23 cellular contexts compared by ENCODE assay signal in the genomic region with DNA sequence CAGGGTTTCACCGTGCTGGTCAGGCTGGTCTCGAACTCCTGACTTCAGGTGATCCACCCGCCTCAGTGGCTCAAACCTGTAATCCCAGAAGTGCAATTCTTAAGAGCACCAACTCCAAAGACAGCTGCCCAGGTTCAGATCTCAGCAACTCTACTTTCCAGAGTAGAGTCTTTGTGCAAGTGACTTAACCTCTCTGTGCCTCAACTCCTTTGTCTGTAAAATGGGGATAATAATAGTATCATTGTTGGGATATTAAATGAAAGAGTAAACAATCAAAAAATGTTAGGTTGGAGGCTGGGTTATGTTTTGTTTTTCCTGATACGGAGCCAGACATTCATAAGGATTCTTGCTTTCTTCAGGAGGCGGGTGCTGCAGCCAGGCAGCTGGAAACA. TPM values are rescaled to one million over a fixed set of nuclear protein-coding genes. Genes with fewer than 3 reads are reported as not detected.
DNase-seq lines count a peak whose midpoint lies in the region; ATAC-seq, FAIRE-seq and TF ChIP-seq lines count a peak whose summit lies in the region.
"Had no signal": no experiment of that assay in that cellular context is flagged by ENCODE, and none has a peak within 500 bp of the region (broad histone marks: within the 10 kb centered on the region; RNA-seq: fewer than 3 reads in every experiment).

No MANE protein-coding gene starts in this region.

- H3K9me2 ChIP-seq in HCT116 (ENCODE audit: insufficient read depth) (no peaks in the 10 kb centered on the region), hepatocyte (replicated peaks; ENCODE audit: insufficient read depth) (no peaks in the 10 kb centered on the region)

- H3K9me3 ChIP-seq in A549 (no peaks in the 10 kb centered on the region), HCT116 (ENCODE audit: control insufficient read depth in 1 of 2, insufficient read depth in 1 of 2, low read depth in 1 of 2, low read length in 2 of 2) (no peaks in the 10 kb centered on the region), K562 (replicated peaks; ENCODE audit: control insufficient read depth, insufficient read depth, low read depth, low read length) (no peaks in the 10 kb centered on the region), hepatocyte (ENCODE audit: low read depth) (no peaks in the 10 kb centered on the region), stomach (no peaks in the 10 kb centered on the region)
- H3K9me3 ChIP-seq: BLaER1, lower lobe of right lung, upper lobe of right lung had no signal

- CTCF ChIA-PET in A549 (lab: Yijun Ruan, JAX), result interaction anchor here (1.2 to 2.5 kb wide), 4 partner anchors 9 to 50 kb away, joined by 3 to 14 read pairs (median 6); no protein-coding TSS in a partner anchor
- CTCF ChIA-PET in HCT116 (lab: Charles Lee), result no interaction called here
- CTCF ChIA-PET in K562 (lab: Yijun Ruan, JAX; ENCODE audit: low intra/inter-chr PET ratio), result no interaction called here

- peak overlapping the region; percentile 68 for H3K4me2 ChIP-seq in A549
- peak overlapping the region; percentile 74 for H3K4me2 ChIP-seq in HCT116 (ENCODE audit: low read length)
- no peak overlapping the region; the same call in 1 of the 2 replicates for H3K4me2 ChIP-seq in K562 (ENCODE audit: insufficient read depth, low read length)
- H3K4me2 ChIP-seq in hepatocyte, result peak overlapping the region; percentile 25
- H3K4me2 ChIP-seq: BLaER1 had no signal

- TF ChIP-seq CTCF in A549 (IDR thresholded peaks at IDR 0.05) (no peak), HCT116 (IDR thresholded peaks at IDR 0.05 in 2 of 3, conservative IDR thresholded peaks at IDR 0.05 in 1 of 3; ENCODE audit: borderline replicate concordance in 1 of 3, insufficient read depth in 1 of 3, low read depth in 2 of 3, low read length in 2 of 3) (no peak), K562 (IDR thresholded peaks at IDR 0.05 in 2 of 3, conservative IDR thresholded peaks at IDR 0.05 in 1 of 3; ENCODE audit: insufficient read depth in 2 of 3, low read depth in 1 of 3, low read length in 3 of 3) (no peak), hepatocyte (IDR thresholded peaks at IDR 0.05; ENCODE audit: poor library complexity) (no peak), foreskin keratinocyte (conservative IDR thresholded peaks at IDR 0.05) (no peak), stomach (IDR thresholded peaks at IDR 0.05) (no peak)

- H3K36me3 ChIP-seq in HCT116 (ENCODE audit: control insufficient read depth in 1 of 2, insufficient read depth in 2 of 2, low read length in 2 of 2) (no peaks in the 10 kb centered on the region), K562 (ENCODE audit: control insufficient read depth, insufficient read depth, low read length) (no peaks in the 10 kb centered on the region), hepatocyte (replicated peaks; ENCODE audit: insufficient read depth, low read depth) (no peaks in the 10 kb centered on the region), stomach (no peaks in the 10 kb centered on the region)
- H3K36me3 ChIP-seq: BLaER1, lower lobe of right lung, upper lobe of right lung had no signal

- 52% methylated on average over 5 of the region's 5 CpGs for WGBS in A549 (ENCODE audit: missing lambda C conversion rate)
- WGBS in K562 (ENCODE audit: insufficient coverage, low coverage, missing lambda C conversion rate), result 69% methylated on average over 5 of the region's 5 CpGs
- WGBS in hepatocyte (ENCODE audit: low lambda C conversion rate, missing lambda C conversion rate), result 88% methylated on average over 5 of the region's 5 CpGs
- 67 to 86% (median 72%) methylated on average over 5 of the region's 5 CpGs for WGBS in stomach, 5 donors

- FAIRE-seq in A549 (lab: Jason Lieb, UNC) (no peak), K562 (lab: Jason Lieb, UNC) (no peak), H54 (lab: Jason Lieb, UNC) (no peak)

- H3K9ac ChIP-seq in HCT116 (ENCODE audit: low read length) (peak overlapping the region; percentile 4), K562 (ENCODE audit: insufficient read depth in 1 of 2, low read depth in 2 of 2, low read length in 2 of 2) (no peak overlapping the region)
- H3K9ac ChIP-seq: BLaER1 had no signal

- no peak for TF ChIP-seq RAD21 in A549 (conservative IDR thresholded peaks at IDR 0.05 in 1 of 2, IDR thresholded peaks at IDR 0.05 in 1 of 2)
- TF ChIP-seq RAD21 in HCT116 (IDR thresholded peaks at IDR 0.05; ENCODE audit: low read depth), result no peak
- TF ChIP-seq RAD21 in K562 (CRISPR knock-in tag; conservative IDR thresholded peaks at IDR 0.05 in 1 of 2, IDR thresholded peaks at IDR 0.05 in 1 of 2), result no peak

- POLR2A ChIA-PET in A549 (lab: Yijun Ruan, JAX) (no interaction called here), HCT116 (lab: Charles Lee) (no interaction called here), K562 (lab: Yijun Ruan, JAX) (interaction anchor here (0.7 to 1.6 kb wide), 2 partner anchors 9 to 19 kb away, joined by 3 to 7 read pairs; no protein-coding TSS in a partner anchor)

- H2AFZ ChIP-seq in HCT116 (ENCODE audit: low read depth, low read length, poor library complexity, severe bottlenecking) (peak overlapping the region; percentile 30), K562 (ENCODE audit: low read depth, low read length) (no peak overlapping the region), hepatocyte (no peak overlapping the region)

- no peaks in the 10 kb centered on the region for H3K27me3 ChIP-seq in HCT116 (ENCODE audit: insufficient read depth, low read length)
- H3K27me3 ChIP-seq in K562 (ENCODE audit: control insufficient read depth in 2 of 2, insufficient read depth in 2 of 2, low read length in 2 of 2), result peaks cover 0 to 39% of the 10 kb centered on the region in 2 experiments; a peak in 3 of 5 replicates
- H3K27me3 ChIP-seq in hepatocyte, result no peaks in the 10 kb centered on the region
- no peaks in the 10 kb centered on the region for H3K27me3 ChIP-seq in foreskin keratinocyte
- H3K27me3 ChIP-seq in stomach, result no peaks in the 10 kb centered on the region
- H3K27me3 ChIP-seq: BLaER1, upper lobe of right lung had no signal

- TF ChIP-seq EP300 in A549 (IDR thresholded peaks at IDR 0.05) (no peak), K562 (IDR thresholded peaks at IDR 0.05; ENCODE audit: low read length) (no peak), stomach (IDR thresholded peaks at IDR 0.05) (no peak)

- H4K20me1 ChIP-seq in HCT116 (ENCODE audit: insufficient read depth) (no peaks in the 10 kb centered on the region), K562 (replicated peaks; ENCODE audit: control insufficient read depth, insufficient read depth, low read length) (peaks cover 21% of the 10 kb centered on the region), hepatocyte (ENCODE audit: insufficient read depth, poor library complexity, severe bottlenecking) (no peaks in the 10 kb centered on the region)
- H4K20me1 ChIP-seq: BLaER1 had no signal

- BruUV-seq in HCT116 (replicated peaks; lab: Mats Ljungman, UMichigan) (no TSS peak), K562 (replicated peaks; lab: Mats Ljungman, UMichigan) (no TSS peak)

- TF ChIP-seq POLR2A in A549 (IDR thresholded peaks at IDR 0.05; ENCODE audit: low read length) (no peak), HCT116 (IDR thresholded peaks at IDR 0.05; ENCODE audit: borderline replicate concordance, extremely low read depth, insufficient read depth, insufficient read length) (no peak), K562 (conservative IDR thresholded peaks at IDR 0.05) (no peak), stomach (IDR thresholded peaks at IDR 0.05) (no peak), H54 (IDR thresholded peaks at IDR 0.05; ENCODE audit: low read depth, low read length) (no peak)

- no peak for DNase-seq in A549 (ENCODE audit: low read depth in 1 of 2, low spot score in 1 of 2)
- DNase-seq in HCT116 (ENCODE audit: low read depth, low spot score), result no peak
- DNase-seq in K562 (ENCODE audit: extremely low read depth in 1 of 4, low spot score in 3 of 4), result no peak
- DNase-seq in hepatocyte (ENCODE audit: low spot score), result no peak
- DNase-seq in foreskin keratinocyte, result no peak
- no peak for DNase-seq in DMS 273 treated with DMSO at 0.1 percent for 48 hours (lab: John Stamatoyannopoulos, UW)
- DNase-seq in stomach, result no peak
- no peak for DNase-seq in H54 (ENCODE audit: insufficient read length, low spot score)
- DNase-seq: activated B cell treated with CpG ODN at 0.5 μM for 24 hours; activated naive CD4-positive, alpha-beta T cell treated with anti-CD3 and anti-CD28 coated beads, Interleukin-2, amount 10 ng/mL, durations not matched to agents 7 days and 5 days; Karpas-422; MV-4-11; NCI-H446; SHP77 treated with DMSO at 0.1 percent for 48 hours; stimulated activated CD4-positive, alpha-beta T cell treated with anti-CD3 and anti-CD28 coated beads, Interleukin-2, amount 100 ng/mL, for 48 hours had no signal

- RAD21 ChIA-PET in HCT116 (lab: Charles Lee; ENCODE audit: low non-redundant PET in 1 of 2, low total read pairs in 2 of 2, uncharacterized antibody in 2 of 2, unreplicated experiment in 2 of 2), result no interaction called here

- H3K4me1 ChIP-seq in A549 (peaks cover 25% of the 10 kb centered on the region), HCT116 (ENCODE audit: control insufficient read depth in 1 of 2, insufficient read depth in 2 of 2, low read length in 2 of 2) (peaks cover 17 to 32% of the 10 kb centered on the region in 2 experiments), K562 (replicated peaks in 1 of 2; ENCODE audit: control insufficient read depth in 2 of 2, insufficient read depth in 2 of 2, low read length in 2 of 2) (peaks cover 12 to 17% of the 10 kb centered on the region in 2 experiments), hepatocyte (ENCODE audit: insufficient read depth) (peaks cover 14% of the 10 kb centered on the region), foreskin keratinocyte (peaks cover 6% of the 10 kb centered on the region), stomach (peaks cover 0 to 8% (median 6%) of the 10 kb centered on the region in 4 donors)
- H3K4me1 ChIP-seq: BLaER1, lower lobe of right lung had no signal

- in situ Hi-C loops in K562 (cut with MboI), result no loop called here

- H3K9me1 ChIP-seq in K562 (ENCODE audit: control insufficient read depth, insufficient read depth, low read length), result no peaks in the 10 kb centered on the region

- ATAC-seq in A549 (no peak), HCT116 (0 out of 2 replicates have a peak, but pooled peaks have one; percentile 1), K562 (no peak), foreskin keratinocyte (no peak)

- peak overlapping the region; percentile 65 to 87 for H3K27ac ChIP-seq in A549
- H3K27ac ChIP-seq in HCT116 (ENCODE audit: low read depth, low read length), result peak overlapping the region; percentile 40; the same call in 1 of the 2 replicates
- no peak overlapping the region for H3K27ac ChIP-seq in K562 (ENCODE audit: extremely low read depth, low read depth, low read length)
- H3K27ac ChIP-seq in hepatocyte, result peak overlapping the region; percentile 27
- H3K27ac ChIP-seq in foreskin keratinocyte, result no peak overlapping the region
- no peak overlapping the region for H3K27ac ChIP-seq in stomach
- H3K27ac ChIP-seq: BLaER1 had no signal

- H3K4me3 ChIP-seq in A549, result no peak overlapping the region
- peak overlapping the region in 1 of 2 experiments; percentile 42; a peak in 2 of 4 replicates for H3K4me3 ChIP-seq in HCT116 (replicated peaks in 1 of 2; ENCODE audit: low read depth in 1 of 2, low read length in 2 of 2)
- no peak overlapping the region for H3K4me3 ChIP-seq in K562
- H3K4me3 ChIP-seq in hepatocyte, result no peak overlapping the region
- H3K4me3 ChIP-seq in stomach, result no peak overlapping the region
- H3K4me3 ChIP-seq: BLaER1, lower lobe of right lung, upper lobe of right lung had no signal

- intact Hi-C loops in HCT116 (cut with micrococcal nuclease) (no loop called here), K562 (cut with micrococcal nuclease) (loop anchor here (5.0 kb wide), 1 partner anchor 43 kb away; the partner anchor contains the start of gene FOXI1), stomach (cut with DNase I; ENCODE audit: low total_unique reads) (no loop called here)

- no peaks in the 10 kb centered on the region for H3K79me2 ChIP-seq in HCT116 (ENCODE audit: insufficient read depth, low read length)
- H3K79me2 ChIP-seq in K562 (ENCODE audit: control insufficient read depth, insufficient read depth, low read length), result no peaks in the 10 kb centered on the region
- no peaks in the 10 kb centered on the region for H3K79me2 ChIP-seq in hepatocyte

RNA-seq across cellular contexts. Expression of gene FOXI1, which starts 45.0 kb away (rescaled TPM):
- polyA plus RNA-seq in A549 (2011; rRNA removed) (not detected in 2 replicates), A549 (2017; fragmentation: RNase III; extraction: RNeasy Plus Mini Kit Qiagen cat#74134 plus additional on column Dnase treatment) (not detected in 3 replicates), K562 (2011; rRNA removed) (not detected in 2 replicates), K562 (2014; fragmentation: Illumina TruSeq; extraction: Trizol) (not detected in 2 replicates), K562 (2014; fragmentation: Nextera tagmentation; extraction: Ambion mirVana) (not detected), K562 (2014; rRNA removed) (not detected in 2 replicates), hepatocyte (not detected in 2 replicates), foreskin keratinocyte (not detected in 2 replicates), stomach (not detected)
- polyA plus RNA-seq in A549 (2012; cell fraction: cytosol; rRNA removed), result 0.01 TPM in 1 of 2 replicates, not detected in the other
- polyA plus RNA-seq in A549 (2012; cell fraction: nucleus; rRNA removed), result 0.06 TPM in 1 of 2 replicates, not detected in the other
- polyA minus RNA-seq in A549 (2011; rRNA and poly(A)+ RNA removed), result not detected in 2 replicates
- total RNA-seq in HCT116 (2021; ENCODE audit: unreplicated experiment) (not detected), K562 (2014; rRNA removed) (not detected in 2 replicates), K562 (2014; rRNA removed; fragmentation: Illumina TruSeq; extraction: Trizol) (not detected in 2 replicates), K562 (2015; rRNA removed; fragmentation: Illumina TruSeq; extraction: Trizol) (not detected in 2 replicates), K562 (2021) (not detected in 2 replicates), hepatocyte (not detected in 2 replicates), foreskin keratinocyte (not detected in 2 replicates), stomach (under 1 TPM in 1 of 5 donors, not detected in 4; 0.18 TPM)
- not detected in 2 replicates for polyA plus RNA-seq in HCT116 (2012)
- not detected in 2 replicates for total RNA-seq in K562 (2011; cell fraction: chromatin; rRNA removed; ENCODE audit: low replicate concordance)
- total RNA-seq in K562 (2011; cell fraction: nucleolus; rRNA removed), result not detected in 2 replicates
- total RNA-seq in K562 (2011; cell fraction: nucleoplasm; rRNA removed), result not detected in 2 replicates
- 0.06 TPM in 1 of 2 replicates, not detected in the other for polyA plus RNA-seq in K562 (2011; cell fraction: cytosol; rRNA removed)
- not detected in 2 replicates for polyA plus RNA-seq in K562 (2011; cell fraction: nucleus; rRNA removed)
- not detected in 2 replicates for polyA plus RNA-seq in K562 (2012)
- not detected in 2 replicates for polyA minus RNA-seq in K562 (2011; rRNA and poly(A)+ RNA removed)
- polyA minus RNA-seq in K562 (2011; cell fraction: cytosol; rRNA and poly(A)+ RNA removed), result not detected in 2 replicates
- not detected in 2 replicates for polyA minus RNA-seq in K562 (2011; cell fraction: nucleus; rRNA and poly(A)+ RNA removed)
- total RNA-seq: activated B cell treated with CpG ODN at 0.5 μM for 24 hours; activated T-helper 1 cell treated with anti-CD3 and anti-CD28 coated beads, Interleukin-12 subunit alpha, Interleukin-12 subunit beta, Interleukin-2, Interleukin-4 antibody, amounts not matched to agents 30 ng/mL and 10 ng/mL and 1 ng/mL, durations not matched to agents 14 hours and 24 hours and 36 hours; lower lobe of right lung; neural crest cell; OCI-LY7; subcutaneous adipose tissue; upper lobe of right lung had no signal
- polyA plus RNA-seq: AG04450 had no signal

Comparison
In these comparisons a context has a peak if more than half of its experiments do, and no peak if none do; other contexts are left out.
1. H3K27ac ChIP-seq: peak in A549 (2 of 2), HCT116 (single experiment) and hepatocyte (single experiment); none in K562 (single experiment), foreskin keratinocyte (single experiment) and stomach (0 of 5).
2. Of the 35 proteins assayed by ChIP-seq in both K562 and A549: peak only in K562: none; only in A549: CHD4; in both: none; in neither: 34.